8 cellular contexts compared by ENCODE assay signal in genomic region chr10:118800920-118801319, GRCh38. TPM values are rescaled to one million over a fixed set of nuclear protein-coding genes. Genes with fewer than 3 reads are reported as not detected.
DNase-seq lines count a peak whose midpoint lies in the region; ATAC-seq and TF ChIP-seq lines count a peak whose summit lies in the region.

No MANE protein-coding gene starts in this region.

- intact Hi-C loops in HCT116 (cut with micrococcal nuclease): loop anchor here (1.0 to 10.0 kb wide), 2 partner anchors 206 to 233 kb away; partner anchors contain the start of gene PRLHR

- no peaks in the 10 kb centered on the region for H3K36me3 ChIP-seq in HCT116 (ENCODE audit: control insufficient read depth in 1 of 2, insufficient read depth in 2 of 2, low read length in 2 of 2)
- no peaks in the 10 kb centered on the region for H3K36me3 ChIP-seq in adipocyte (ENCODE audit: control insufficient read depth, insufficient read depth, low read length, severe bottlenecking)

- H3K9me3 ChIP-seq in AG04450 (ENCODE audit: control insufficient read depth, insufficient read depth, low read length): no peaks in the 10 kb centered on the region
- no peaks in the 10 kb centered on the region for H3K9me3 ChIP-seq in HCT116 (ENCODE audit: control insufficient read depth in 1 of 2, insufficient read depth in 1 of 2, low read depth in 1 of 2, low read length in 2 of 2)
- H3K9me3 ChIP-seq in adipocyte (ENCODE audit: control insufficient read depth, low read length): no peaks in the 10 kb centered on the region

- no TSS peak for BruUV-seq in HCT116 (replicated peaks; lab: Mats Ljungman, UMichigan)

- H3K4me1 ChIP-seq in HCT116 (ENCODE audit: control insufficient read depth in 1 of 2, insufficient read depth in 2 of 2, low read length in 2 of 2): peaks cover 0 to 39% of the 10 kb centered on the region in 2 experiments; a peak in 2 of 4 replicates
- H3K4me1 ChIP-seq in adipocyte (ENCODE audit: control insufficient read depth, insufficient read depth, low read length): peaks cover 50% of the 10 kb centered on the region

- H3K9ac ChIP-seq in HCT116 (ENCODE audit: low read length): no peak overlapping the region
- peak overlapping the region; percentile 66 for H3K9ac ChIP-seq in adipocyte (ENCODE audit: low read length)

- POLR2A ChIA-PET in AG04450 (lab: Yijun Ruan, JAX) (no interaction called here), HCT116 (lab: Charles Lee) (interaction anchor here (0.6 kb wide), 1 partner anchor 231 kb away, joined by 3 read pairs; no protein-coding TSS in a partner anchor)

- TF ChIP-seq CTCF in AG04450 (IDR thresholded peaks at IDR 0.05; ENCODE audit: low read depth, low read length) (peak; percentile 21; the same call in 1 of the 2 replicates), HCT116 (IDR thresholded peaks at IDR 0.05 in 2 of 3, conservative IDR thresholded peaks at IDR 0.05 in 1 of 3; ENCODE audit: borderline replicate concordance in 1 of 3, insufficient read depth in 1 of 3, low read depth in 2 of 3, low read length in 2 of 3) (peak; percentile 49 to 70 (median 68); a peak in 5 of 6 replicates)

- TF ChIP-seq RAD21 in HCT116 (IDR thresholded peaks at IDR 0.05; ENCODE audit: low read depth): peak; percentile 87

- no peak overlapping the region for H2AFZ ChIP-seq in HCT116 (ENCODE audit: low read depth, low read length, poor library complexity, severe bottlenecking)

- no peak for TF ChIP-seq POLR2A in HCT116 (IDR thresholded peaks at IDR 0.05; ENCODE audit: borderline replicate concordance, extremely low read depth, insufficient read depth, insufficient read length)

- H3K27ac ChIP-seq in AG04450 (ENCODE audit: low read depth, low read length): no peak overlapping the region
- no peak overlapping the region for H3K27ac ChIP-seq in HCT116 (ENCODE audit: low read depth, low read length)

- no peak overlapping the region for H3K4me2 ChIP-seq in HCT116 (ENCODE audit: low read length)

- ATAC-seq in HCT116 (peak; percentile 67), HG03432 (IDR thresholded peaks at IDR 0.05; ENCODE audit: unreplicated experiment) (no peak), HG03139 (IDR thresholded peaks at IDR 0.05; ENCODE audit: unreplicated experiment) (no peak), HG03460 (IDR thresholded peaks at IDR 0.05; ENCODE audit: unreplicated experiment) (no peak)

- RAD21 ChIA-PET in HCT116 (lab: Charles Lee; ENCODE audit: low non-redundant PET in 1 of 2, low total read pairs in 2 of 2, uncharacterized antibody in 2 of 2, unreplicated experiment in 2 of 2): no interaction called here

- no peaks in the 10 kb centered on the region for H3K79me2 ChIP-seq in HCT116 (ENCODE audit: insufficient read depth, low read length)

- H3K27me3 ChIP-seq in AG04450 (ENCODE audit: control insufficient read depth, insufficient read depth, low read length) (peaks cover 2% of the 10 kb centered on the region), HCT116 (ENCODE audit: insufficient read depth, low read length) (no peaks in the 10 kb centered on the region), adipocyte (replicated peaks; ENCODE audit: control insufficient read depth, insufficient read depth, low read length) (no peaks in the 10 kb centered on the region)

- H4K20me1 ChIP-seq in HCT116 (ENCODE audit: insufficient read depth): no peaks in the 10 kb centered on the region

- H3K4me3 ChIP-seq in AG04450 (ENCODE audit: low read depth, low read length) (no peak overlapping the region), HCT116 (replicated peaks in 1 of 2; ENCODE audit: low read depth in 1 of 2, low read length in 2 of 2) (no peak overlapping the region), adipocyte (ENCODE audit: low read length) (no peak overlapping the region)

- DNase-seq in AG04450 (ENCODE audit: low read depth, low spot score) (no peak), HCT116 (ENCODE audit: low read depth, low spot score) (no peak), adipocyte (ENCODE audit: low read depth) (peak; percentile 37), left kidney (ENCODE audit: low read depth, low spot score) (peak; percentile 69), NCI-H526 treated with DMSO at 0.1 percent for 48 hours (lab: John Stamatoyannopoulos, UW) (no peak)

- CTCF ChIA-PET in AG04450 (lab: Charles Lee): interaction anchor here (2.2 kb wide), 1 partner anchor 232 kb away, joined by 13 read pairs; no protein-coding TSS in a partner anchor
- CTCF ChIA-PET in HCT116 (lab: Charles Lee): interaction anchor here (0.5 to 1.4 kb wide), 6 partner anchors 30 to 398 kb away, joined by 3 to 13 read pairs (median 4); no protein-coding TSS in a partner anchor

- no peaks in the 10 kb centered on the region for H3K9me2 ChIP-seq in HCT116 (ENCODE audit: insufficient read depth)

TF ChIP-seq in HCT116, 20 proteins besides CTCF, POLR2A, EP300 and RAD21:
- TF ChIP-seq EZH2phosphoT487 (IDR thresholded peaks at IDR 0.05; ENCODE audit: borderline replicate concordance): no peak
- TF ChIP-seq ZFX (IDR thresholded peaks at IDR 0.05): no peak
- TF ChIP-seq YY1 (IDR thresholded peaks at IDR 0.05; ENCODE audit: extremely low read depth, insufficient replicate concordance, low read depth, low read length): no peak
- no peak for TF ChIP-seq JUND (IDR thresholded peaks at IDR 0.05)
- TF ChIP-seq EZH2 (IDR thresholded peaks at IDR 0.05): no peak
- TF ChIP-seq ATF3 (IDR thresholded peaks at IDR 0.05): no peak
- no peak for TF ChIP-seq POLR2AphosphoS5 (IDR thresholded peaks at IDR 0.05; ENCODE audit: low read depth, low read length)
- no peak for TF ChIP-seq REST (IDR thresholded peaks at IDR 0.05; ENCODE audit: low read depth)
- no peak for TF ChIP-seq FOSL1 (IDR thresholded peaks at IDR 0.05; ENCODE audit: low read depth)
- TF ChIP-seq CBX3 (IDR thresholded peaks at IDR 0.05; ENCODE audit: low read depth): no peak
- TF ChIP-seq TCF7L2 (IDR thresholded peaks at IDR 0.05; ENCODE audit: borderline replicate concordance, extremely low read depth, insufficient read depth, insufficient read length): no peak

RNA-seq across cellular contexts. Expression of gene CACUL1, which starts 46.1 kb away (rescaled TPM):
- 12.4 and 15.3 TPM in 2 replicates for polyA plus RNA-seq in AG04450 (2011; rRNA removed)
- polyA minus RNA-seq in AG04450 (2011; rRNA and poly(A)+ RNA removed): 23.8 and 32.5 TPM in 2 replicates
- total RNA-seq in HCT116 (2021; ENCODE audit: unreplicated experiment): 67.5 TPM
- 15.7 and 16.0 TPM in 2 replicates for polyA plus RNA-seq in HCT116 (2012)

Comparison
In these comparisons a context has a peak if more than half of its experiments do, and no peak if none do; other contexts are left out.
1. DNase-seq: peak in adipocyte (single experiment) and left kidney (single experiment); none in AG04450 (single experiment), HCT116 (single experiment) and NCI-H526 treated with DMSO at 0.1 percent for 48 hours (single experiment).